8 cellular contexts compared by ENCODE assay signal in genomic region chr14:95431199-95432145, GRCh38.
DNase-seq lines count a peak whose midpoint lies in the region; ATAC-seq, FAIRE-seq and TF ChIP-seq lines count a peak whose summit lies in the region.
"Had no signal": no experiment of that assay in that cellular context is flagged by ENCODE, and none has a peak within 500 bp of the region (broad histone marks: within the 10 kb centered on the region; RNA-seq: fewer than 3 reads in every experiment).

No MANE protein-coding gene starts in this region.

- no peak overlapping the region for H3K9ac ChIP-seq in astrocyte (ENCODE audit: low read length)

- H3K79me2 ChIP-seq in DOHH2 (ENCODE audit: control insufficient read depth, low read length) (no peaks in the 10 kb centered on the region), astrocyte (ENCODE audit: insufficient read depth, low read length) (no peaks in the 10 kb centered on the region)

- FAIRE-seq in astrocyte (lab: Jason Lieb, UNC): no peak

- H3F3A ChIP-seq in DOHH2 (ENCODE audit: control insufficient read depth, insufficient read depth): no peaks in the 10 kb centered on the region

- no peak overlapping the region for H3K27ac ChIP-seq in DOHH2 (ENCODE audit: low read depth, low read length)
- H3K27ac ChIP-seq in astrocyte (ENCODE audit: low read depth, low read length): no peak overlapping the region
- H3K27ac ChIP-seq in aorta (ENCODE audit: low read depth in 1 of 2, low read length in 2 of 2): no peak overlapping the region

- peaks cover 3% of the 10 kb centered on the region for H3K4me1 ChIP-seq in DOHH2 (ENCODE audit: control insufficient read depth, low read length)
- no peaks in the 10 kb centered on the region for H3K4me1 ChIP-seq in astrocyte (ENCODE audit: insufficient read depth, low read length)
- no peaks in the 10 kb centered on the region for H3K4me1 ChIP-seq in aorta (ENCODE audit: control insufficient read depth in 1 of 2, insufficient read depth in 2 of 2, low read length in 2 of 2)

- H3K4me2 ChIP-seq in DOHH2 (ENCODE audit: low read length) (no peak overlapping the region), astrocyte (ENCODE audit: low read length) (no peak overlapping the region)

- no peak overlapping the region for H3K4me3 Mint-ChIP-seq in astrocyte (ENCODE audit: unreplicated experiment)
- H3K4me3 Mint-ChIP-seq: T-cell had no signal

- H3K27me3 ChIP-seq in DOHH2 (ENCODE audit: control insufficient read depth, low read length) (no peaks in the 10 kb centered on the region), astrocyte (ENCODE audit: insufficient read depth, low read length) (no peaks in the 10 kb centered on the region), aorta (ENCODE audit: control insufficient read depth in 1 of 2, insufficient read depth in 2 of 2, low read length in 1 of 2) (no peaks in the 10 kb centered on the region)

- H2AFZ ChIP-seq in astrocyte (ENCODE audit: low read depth, low read length): no peak overlapping the region

- H4K20me1 ChIP-seq in DOHH2 (ENCODE audit: control insufficient read depth, insufficient read depth, low read depth, low read length) (no peaks in the 10 kb centered on the region), astrocyte (ENCODE audit: insufficient read depth, low read length) (no peaks in the 10 kb centered on the region)

- peaks cover 13% of the 10 kb centered on the region for H3K4me1 Mint-ChIP-seq in astrocyte (ENCODE audit: low read depth, unreplicated experiment)

- peak overlapping the region; percentile 12 for H3K27ac Mint-ChIP-seq in astrocyte (ENCODE audit: unreplicated experiment)
- H3K27ac Mint-ChIP-seq: T-cell had no signal

- H3K9me3 Mint-ChIP-seq in astrocyte (ENCODE audit: unreplicated experiment): peaks cover 7% of the 10 kb centered on the region
- H3K9me3 Mint-ChIP-seq: T-cell had no signal

- H3K9me3 ChIP-seq in DOHH2 (ENCODE audit: control insufficient read depth, insufficient read depth, low read length) (no peaks in the 10 kb centered on the region), astrocyte (ENCODE audit: insufficient read depth, low read depth, low read length) (no peaks in the 10 kb centered on the region), aorta (ENCODE audit: control insufficient read depth, low read length) (no peaks in the 10 kb centered on the region)

- intact Hi-C loops in aorta (cut with DNase I): loop anchor here in 1 of 2 donors (2.0 kb wide), 1 partner anchor 743 kb away; no protein-coding TSS in a partner anchor

- peaks cover 2% of the 10 kb centered on the region for H3K36me3 Mint-ChIP-seq in astrocyte (ENCODE audit: low read depth, unreplicated experiment)

- no peaks in the 10 kb centered on the region for H3K27me3 Mint-ChIP-seq in astrocyte (ENCODE audit: low read depth, unreplicated experiment)
- H3K27me3 Mint-ChIP-seq: T-cell had no signal

- TF ChIP-seq CTCF in DOHH2 (IDR thresholded peaks at IDR 0.05; ENCODE audit: low read depth, low read length, poor library complexity, severe bottlenecking): peak; percentile 65
- TF ChIP-seq CTCF in astrocyte (IDR thresholded peaks at IDR 0.05; ENCODE audit: insufficient read depth, low read depth, low read length): peak; percentile 59

- ATAC-seq in aorta (ENCODE audit: low FRiP score): peak; percentile 71
- no peak for ATAC-seq in GM19324 (IDR thresholded peaks at IDR 0.05; ENCODE audit: low FRiP score, unreplicated experiment)
- ATAC-seq in HG02571 (IDR thresholded peaks at IDR 0.05; ENCODE audit: unreplicated experiment): no peak

- no peak overlapping the region for H3K4me3 ChIP-seq in DOHH2 (ENCODE audit: low read length)
- H3K4me3 ChIP-seq in astrocyte (ENCODE audit: insufficient read depth, low read depth, low read length): no peak overlapping the region
- H3K4me3 ChIP-seq in aorta (ENCODE audit: low read length in 2 of 2): no peak overlapping the region

- H3K36me3 ChIP-seq in DOHH2 (ENCODE audit: control insufficient read depth, low read length) (no peaks in the 10 kb centered on the region), astrocyte (ENCODE audit: insufficient read depth, low read length) (no peaks in the 10 kb centered on the region), aorta (ENCODE audit: control insufficient read depth in 1 of 2, insufficient read depth in 2 of 2, low read length in 1 of 2) (peaks cover 5 to 8% of the 10 kb centered on the region in 2 donors)

- no peaks in the 10 kb centered on the region for H3K9me2 ChIP-seq in DOHH2 (replicated peaks; ENCODE audit: control insufficient read depth, low read length)

- peak; percentile 9 for DNase-seq in HT-29 (ENCODE audit: low spot score)
- peak; percentile 4 for DNase-seq in astrocyte (ENCODE audit: low read depth)
- DNase-seq in kidney tubule cell (ENCODE audit: low spot score): peak; percentile 36
- DNase-seq in aorta: peak; percentile 23 to 64
- DNase-seq: T-cell had no signal

- 70 to 73% methylated on average over 17 of the region's 17 CpGs for WGBS in aorta, 2 donors
